14 cellular contexts compared by ENCODE assay signal in genomic region chr11:1873048-1873812, GRCh38. TPM values are rescaled to one million over a fixed set of nuclear protein-coding genes. Genes with fewer than 3 reads are reported as not detected.
DNase-seq lines count a peak whose midpoint lies in the region; ATAC-seq and FAIRE-seq lines count a peak whose summit lies in the region.
"Had no signal": no experiment of that assay in that cellular context is flagged by ENCODE, and none has a peak within 500 bp of the region (broad histone marks: within the 10 kb centered on the region; RNA-seq: fewer than 3 reads in every experiment).

No MANE protein-coding gene starts in this region.

- peaks cover 2% of the 10 kb centered on the region for H3K79me1 ChIP-seq in mesenchymal stem cell (replicated peaks; ENCODE audit: low read length, poor library complexity, severe bottlenecking)

- H3K27me3 Mint-ChIP-seq in activated naive CD8-positive, alpha-beta T cell treated with anti-CD3 and anti-CD28 coated beads, Interleukin-2, amount 10 ng/mL, durations not matched to agents 7 days and 5 days = no peaks in the 10 kb centered on the region
- H3K27me3 Mint-ChIP-seq in activated naive CD8-positive, alpha-beta T cell treated with anti-CD3 and anti-CD28 coated beads for 36 hours = no peaks in the 10 kb centered on the region

- peaks cover 3% of the 10 kb centered on the region for H3K36me3 Mint-ChIP-seq in activated naive CD8-positive, alpha-beta T cell treated with anti-CD3 and anti-CD28 coated beads, Interleukin-2, amount 10 ng/mL, durations not matched to agents 7 days and 5 days
- H3K36me3 Mint-ChIP-seq in activated naive CD8-positive, alpha-beta T cell treated with anti-CD3 and anti-CD28 coated beads for 36 hours = no peaks in the 10 kb centered on the region

- H3K9ac ChIP-seq in mesenchymal stem cell (ENCODE audit: low read length) = peak overlapping the region; percentile 88

- no peak for FAIRE-seq in urothelium cell line (lab: Jason Lieb, UNC)
- FAIRE-seq: GM12892, HTR-8/SVneo had no signal

- H3K4me1 Mint-ChIP-seq in activated naive CD8-positive, alpha-beta T cell treated with anti-CD3 and anti-CD28 coated beads, Interleukin-2, amount 10 ng/mL, durations not matched to agents 7 days and 5 days = peaks cover 27% of the 10 kb centered on the region
- H3K4me1 Mint-ChIP-seq in activated naive CD8-positive, alpha-beta T cell treated with anti-CD3 and anti-CD28 coated beads for 36 hours = peaks cover 33% of the 10 kb centered on the region

- no peak overlapping the region for H3K4me3 Mint-ChIP-seq in activated naive CD8-positive, alpha-beta T cell treated with anti-CD3 and anti-CD28 coated beads, Interleukin-2, amount 10 ng/mL, durations not matched to agents 7 days and 5 days
- no peak overlapping the region for H3K4me3 Mint-ChIP-seq in activated naive CD8-positive, alpha-beta T cell treated with anti-CD3 and anti-CD28 coated beads for 36 hours

- peak overlapping the region; percentile 82 for H2BK120ac ChIP-seq in mesenchymal stem cell (ENCODE audit: low read depth, low read length)

- H3K36me3 ChIP-seq in effector memory CD4-positive, alpha-beta T cell (ENCODE audit: control insufficient read depth, insufficient read depth, low read length) = no peaks in the 10 kb centered on the region
- no peaks in the 10 kb centered on the region for H3K36me3 ChIP-seq in mesenchymal stem cell (ENCODE audit: control insufficient read depth in 1 of 2, insufficient read depth in 2 of 2, low read depth in 1 of 2, low read length in 2 of 2)
- H3K36me3 ChIP-seq: ovary had no signal

- 66% methylated on average over 11 of the region's 11 CpGs for WGBS in mesenchymal stem cell

- no peak overlapping the region for H3K4me3 ChIP-seq in effector memory CD4-positive, alpha-beta T cell (ENCODE audit: insufficient read depth, low read depth, low read length, poor library complexity, severe bottlenecking)
- H3K4me3 ChIP-seq in mesenchymal stem cell (ENCODE audit: insufficient read depth in 1 of 2, low read depth in 1 of 2, low read length in 2 of 2) = peak overlapping the region in 1 of 2 experiments; percentile 86
- H3K4me3 ChIP-seq: ovary had no signal

- H4K8ac ChIP-seq in mesenchymal stem cell (ENCODE audit: low read length) = peak overlapping the region; percentile 53

- no peaks in the 10 kb centered on the region for H3K9me3 ChIP-seq in effector memory CD4-positive, alpha-beta T cell (ENCODE audit: control insufficient read depth, low read length)
- no peaks in the 10 kb centered on the region for H3K9me3 ChIP-seq in mesenchymal stem cell (ENCODE audit: control insufficient read depth, low read length)
- H3K9me3 ChIP-seq: ovary had no signal

- H2BK5ac ChIP-seq in mesenchymal stem cell (ENCODE audit: low read depth, low read length, poor library complexity, severe bottlenecking) = no peak overlapping the region

- peak overlapping the region; percentile 53 for H4K91ac ChIP-seq in mesenchymal stem cell (ENCODE audit: low read length)

- H3K23ac ChIP-seq in mesenchymal stem cell (ENCODE audit: low read length in 2 of 2) = no peak overlapping the region

- ATAC-seq in activated naive CD8-positive, alpha-beta T cell treated with anti-CD3 and anti-CD28 coated beads, Interleukin-2, amount 10 ng/mL, durations not matched to agents 7 days and 5 days (ENCODE audit: low read depth) = no peak
- ATAC-seq in GM18867 (IDR thresholded peaks at IDR 0.05; ENCODE audit: unreplicated experiment) = no peak

- peak overlapping the region; percentile 33 to 59 for H2BK12ac ChIP-seq in mesenchymal stem cell (ENCODE audit: low read length in 2 of 2)

- no peak overlapping the region for H2AFZ ChIP-seq in mesenchymal stem cell (ENCODE audit: low read depth, low read length)

- H2BK15ac ChIP-seq in mesenchymal stem cell (ENCODE audit: low read depth, poor library complexity, severe bottlenecking) = peak overlapping the region; percentile 12

- H3K4me2 ChIP-seq in mesenchymal stem cell (ENCODE audit: low read length, poor library complexity, severe bottlenecking) = no peak overlapping the region

- peak overlapping the region in 1 of 2 experiments; percentile 25 for H3K18ac ChIP-seq in mesenchymal stem cell (ENCODE audit: low read depth in 1 of 2, low read length in 2 of 2)

- no peak overlapping the region for H3K14ac ChIP-seq in mesenchymal stem cell (ENCODE audit: low read length in 2 of 2)

- peaks cover 37% of the 10 kb centered on the region for H3K4me1 ChIP-seq in effector memory CD4-positive, alpha-beta T cell (ENCODE audit: control insufficient read depth, insufficient read depth, low read length, poor library complexity, severe bottlenecking)
- H3K4me1 ChIP-seq in mesenchymal stem cell (ENCODE audit: control insufficient read depth, insufficient read depth, low read depth, low read length) = peaks cover 75% of the 10 kb centered on the region

- H3K27ac Mint-ChIP-seq in activated naive CD8-positive, alpha-beta T cell treated with anti-CD3 and anti-CD28 coated beads, Interleukin-2, amount 10 ng/mL, durations not matched to agents 7 days and 5 days = no peak overlapping the region
- H3K27ac Mint-ChIP-seq in activated naive CD8-positive, alpha-beta T cell treated with anti-CD3 and anti-CD28 coated beads for 36 hours = no peak overlapping the region

- H3K27me3 ChIP-seq in effector memory CD4-positive, alpha-beta T cell (replicated peaks; ENCODE audit: control insufficient read depth, insufficient read depth, low read length, poor library complexity, severe bottlenecking) = no peaks in the 10 kb centered on the region
- peaks cover 0 to 25% of the 10 kb centered on the region in 2 experiments for H3K27me3 ChIP-seq in mesenchymal stem cell (ENCODE audit: control insufficient read depth in 1 of 2, insufficient read depth in 1 of 2, low read length in 2 of 2)
- H3K27me3 ChIP-seq: ovary had no signal

- peak overlapping the region; percentile 32 for H3K27ac ChIP-seq in effector memory CD4-positive, alpha-beta T cell (ENCODE audit: insufficient read depth, low read length, poor library complexity, severe bottlenecking)
- H3K27ac ChIP-seq in mesenchymal stem cell (ENCODE audit: low read length, poor library complexity, severe bottlenecking) = peak overlapping the region; percentile 38
- H3K27ac ChIP-seq: ovary had no signal

- POLR2A ChIA-PET in activated naive CD8-positive, alpha-beta T cell treated with anti-CD3 and anti-CD28 coated beads, Interleukin-2, amount 10 ng/mL, durations not matched to agents 7 days and 5 days (lab: Charles Lee) = no interaction called here

- H3K4ac ChIP-seq in mesenchymal stem cell (ENCODE audit: low read depth in 1 of 2, low read length in 2 of 2) = peak overlapping the region; percentile 37 to 57

- DNase-seq in activated naive CD8-positive, alpha-beta T cell treated with anti-CD3 and anti-CD28 coated beads, Interleukin-2, amount 10 ng/mL, durations not matched to agents 7 days and 5 days = peak; percentile 18
- no peak for DNase-seq in activated naive CD8-positive, alpha-beta T cell treated with anti-CD3 and anti-CD28 coated beads for 36 hours
- DNase-seq in effector memory CD4-positive, alpha-beta T cell = no peak
- DNase-seq in mesenchymal stem cell (no peak), urothelium cell line (ENCODE audit: low spot score) (peak; percentile 23), epidermal melanocyte (ENCODE audit: insufficient read length, low spot score) (no peak), kidney tubule cell (ENCODE audit: low spot score) (no peak)
- DNase-seq: AML-193, H7 had no signal

- no peak overlapping the region for H2AK5ac ChIP-seq in mesenchymal stem cell (ENCODE audit: low read length, severe bottlenecking)

- H3K9me3 Mint-ChIP-seq in activated naive CD8-positive, alpha-beta T cell treated with anti-CD3 and anti-CD28 coated beads, Interleukin-2, amount 10 ng/mL, durations not matched to agents 7 days and 5 days = no peaks in the 10 kb centered on the region
- no peaks in the 10 kb centered on the region for H3K9me3 Mint-ChIP-seq in activated naive CD8-positive, alpha-beta T cell treated with anti-CD3 and anti-CD28 coated beads for 36 hours

RNA-seq across cellular contexts. Expression of gene PRR33, which starts 18.5 kb away (rescaled TPM):
- not detected for total RNA-seq in activated naive CD8-positive, alpha-beta T cell treated with anti-CD3 and anti-CD28 coated beads, Interleukin-2, amount 10 ng/mL, durations not matched to agents 7 days and 5 days
- under 1 TPM; 0.20 to 0.31 TPM for total RNA-seq in activated naive CD8-positive, alpha-beta T cell treated with anti-CD3 and anti-CD28 coated beads for 36 hours
- not detected for polyA plus RNA-seq in mesenchymal stem cell (2013, experiment 1 of 2)
- not detected for polyA plus RNA-seq in mesenchymal stem cell (2013, experiment 2 of 2)
- total RNA-seq: H7, ovary, subcutaneous adipose tissue had no signal

RNA-seq across cellular contexts. Expression of gene LSP1, which starts 20.3 kb away (rescaled TPM):
- 100 to 1,000 TPM; 438 to 453 TPM for total RNA-seq in activated naive CD8-positive, alpha-beta T cell treated with anti-CD3 and anti-CD28 coated beads, Interleukin-2, amount 10 ng/mL, durations not matched to agents 7 days and 5 days
- total RNA-seq in activated naive CD8-positive, alpha-beta T cell treated with anti-CD3 and anti-CD28 coated beads for 36 hours = 100 to 1,000 TPM; 147 to 148 TPM
- 1.3 TPM for polyA plus RNA-seq in mesenchymal stem cell (2013, experiment 1 of 2)
- 1.3 TPM for polyA plus RNA-seq in mesenchymal stem cell (2013, experiment 2 of 2)

RNA-seq across cellular contexts. Expression of gene TNNI2, which starts 34.4 kb away (rescaled TPM):
- total RNA-seq in activated naive CD8-positive, alpha-beta T cell treated with anti-CD3 and anti-CD28 coated beads, Interleukin-2, amount 10 ng/mL, durations not matched to agents 7 days and 5 days = under 1 TPM in 1 of 2 experiments, not detected in 1; 0.67 TPM
- total RNA-seq in activated naive CD8-positive, alpha-beta T cell treated with anti-CD3 and anti-CD28 coated beads for 36 hours = under 1 TPM in 1 of 2 experiments, not detected in 1; 0.31 TPM
- polyA plus RNA-seq in mesenchymal stem cell (2013, experiment 1 of 2) = not detected
- 0.07 TPM for polyA plus RNA-seq in mesenchymal stem cell (2013, experiment 2 of 2)
- total RNA-seq: H7 had no signal

RNA-seq across cellular contexts. Expression of gene SYT8, which starts 38.4 kb away (rescaled TPM):
- total RNA-seq in activated naive CD8-positive, alpha-beta T cell treated with anti-CD3 and anti-CD28 coated beads, Interleukin-2, amount 10 ng/mL, durations not matched to agents 7 days and 5 days = not detected
- not detected for total RNA-seq in activated naive CD8-positive, alpha-beta T cell treated with anti-CD3 and anti-CD28 coated beads for 36 hours
- not detected for polyA plus RNA-seq in mesenchymal stem cell (2013, experiment 1 of 2)
- polyA plus RNA-seq in mesenchymal stem cell (2013, experiment 2 of 2) = not detected
- total RNA-seq: H7, subcutaneous adipose tissue had no signal
- polyA plus RNA-seq: ovary had no signal

RNA-seq across cellular contexts. Expression of gene TNNT3, which starts 46.3 kb away (rescaled TPM):
- 10 to 100 TPM; 13.7 to 16.7 TPM for total RNA-seq in activated naive CD8-positive, alpha-beta T cell treated with anti-CD3 and anti-CD28 coated beads, Interleukin-2, amount 10 ng/mL, durations not matched to agents 7 days and 5 days
- total RNA-seq in activated naive CD8-positive, alpha-beta T cell treated with anti-CD3 and anti-CD28 coated beads for 36 hours = under 1 TPM; 0.50 to 0.54 TPM
- not detected for polyA plus RNA-seq in mesenchymal stem cell (2013, experiment 1 of 2)
- not detected for polyA plus RNA-seq in mesenchymal stem cell (2013, experiment 2 of 2)
- total RNA-seq: H7 had no signal

Comparison
In these comparisons a context has a peak if more than half of its experiments do, and no peak if none do; other contexts are left out.
1. DNase-seq: peak in activated naive CD8-positive, alpha-beta T cell treated with anti-CD3 and anti-CD28 coated beads, Interleukin-2, amount 10 ng/mL, durations not matched to agents 7 days and 5 days (single experiment) and urothelium cell line (single experiment); none in activated naive CD8-positive, alpha-beta T cell treated with anti-CD3 and anti-CD28 coated beads for 36 hours (single experiment), effector memory CD4-positive, alpha-beta T cell (0 of 3), mesenchymal stem cell (single experiment), epidermal melanocyte (single experiment) and kidney tubule cell (single experiment).